Comparison of ENCODE assay signal across 15 cellular contexts in genomic region chr1:3126756-3127718, GRCh38. TPM values are rescaled to one million over a fixed set of nuclear protein-coding genes. Genes with fewer than 3 reads are reported as not detected.
DNase-seq lines count a peak whose midpoint lies in the region; ATAC-seq and TF ChIP-seq lines count a peak whose summit lies in the region.
"Had no signal": no experiment of that assay in that cellular context is flagged by ENCODE, and none has a peak within 500 bp of the region (broad histone marks: within the 10 kb centered on the region; RNA-seq: fewer than 3 reads in every experiment).

No MANE protein-coding gene starts in this region.

- no peak for TF ChIP-seq POLR2A in gastrocnemius medialis (IDR thresholded peaks at IDR 0.05)

- H3K4me3 ChIP-seq in skeletal muscle tissue (ENCODE audit: low read length in 3 of 3) (peak overlapping the region in 1 of 3 donors; percentile 15), gastrocnemius medialis (no peak overlapping the region)
- H3K4me3 ChIP-seq: Peyer's patch, right lobe of liver had no signal

- peak overlapping the region in 2 of 3 donors; percentile 54 to 60 for H3K9ac ChIP-seq in skeletal muscle tissue (ENCODE audit: low read depth in 1 of 3, low read length in 3 of 3)

- H3K36me3 ChIP-seq in skeletal muscle tissue (ENCODE audit: control insufficient read depth in 3 of 3, insufficient read depth in 3 of 3, low read length in 3 of 3) (no peaks in the 10 kb centered on the region), gastrocnemius medialis (no peaks in the 10 kb centered on the region)
- H3K36me3 ChIP-seq: brain microvascular endothelial cell, Peyer's patch, right lobe of liver had no signal

- peaks cover 17 to 32% (median 31%) of the 10 kb centered on the region in 3 donors for H3K4me1 ChIP-seq in skeletal muscle tissue (ENCODE audit: control insufficient read depth in 3 of 3, insufficient read depth in 3 of 3, low read length in 3 of 3)
- peaks cover 8 to 17% of the 10 kb centered on the region in 2 donors for H3K4me1 ChIP-seq in gastrocnemius medialis

- DNase-seq in Daoy (ENCODE audit: low read depth) (peak; percentile 51), left kidney (ENCODE audit: low read depth, low spot score) (peak; percentile 50), NCI-H226 (no peak), NCI-H1694 treated with DMSO at 0.1 percent for 48 hours (lab: John Stamatoyannopoulos, UW) (no peak), gastrocnemius medialis (no peak), glomerular visceral epithelial cell (ENCODE audit: extremely low spot score) (no peak)
- DNase-seq: activated CD4-positive, alpha-beta T cell treated with anti-CD3 and anti-CD28 coated beads, Interleukin-2, amount 10 ng/mL, durations not matched to agents 7 days and 5 days; brain microvascular endothelial cell; Peyer's patch; right lobe of liver; T-helper 1 cell; trophoblast cell had no signal

- in situ Hi-C loops in gastrocnemius medialis (cut with MboI; ENCODE audit: low sequenced_read_pairs in 4 of 4) = no loop called here

- ATAC-seq in gastrocnemius medialis = no peak
- ATAC-seq: activated T-helper 17 cell treated with anti-CD3 and anti-CD28 coated beads, Interleukin-2, amount 50 U/mL, for 72 hours had no signal

- H3K9me3 ChIP-seq in skeletal muscle tissue (ENCODE audit: control insufficient read depth in 3 of 3, low read length in 3 of 3) (no peaks in the 10 kb centered on the region), gastrocnemius medialis (no peaks in the 10 kb centered on the region)
- H3K9me3 ChIP-seq: Peyer's patch, right lobe of liver had no signal

- intact Hi-C loops in gastrocnemius medialis (cut with DNase I; ENCODE audit: low total_unique reads) = no loop called here

- no peak for TF ChIP-seq CTCF in gastrocnemius medialis (IDR thresholded peaks at IDR 0.05 in 4 of 5, conservative IDR thresholded peaks at IDR 0.05 in 1 of 5)

- H3K27me3 ChIP-seq in skeletal muscle tissue (ENCODE audit: control insufficient read depth in 3 of 3, insufficient read depth in 3 of 3, low read length in 3 of 3) (peaks cover 0 to 4% (median 0%) of the 10 kb centered on the region in 3 donors), gastrocnemius medialis (no peaks in the 10 kb centered on the region)
- H3K27me3 ChIP-seq: brain microvascular endothelial cell, Peyer's patch, right lobe of liver had no signal

- H3K27ac ChIP-seq in cingulate gyrus (ENCODE audit: low read depth, low read length) = peak overlapping the region; percentile 7
- no peak overlapping the region for H3K27ac ChIP-seq in skeletal muscle tissue (ENCODE audit: low read depth, low read length)
- H3K27ac ChIP-seq in gastrocnemius medialis = peak overlapping the region in 1 of 4 donors; percentile 13
- H3K27ac ChIP-seq: brain microvascular endothelial cell, right lobe of liver had no signal

RNA-seq across cellular contexts. Expression of gene PRDM16, which starts 58.0 kb away (rescaled TPM):
- total RNA-seq in Daoy (2014; rRNA removed; shearing (Covaris generic)) = 0.91 and 3.1 TPM in 2 replicates
- 4.7 TPM for total RNA-seq in skeletal muscle tissue
- under 1 TPM; 0.03 to 0.19 (median 0.17) TPM for total RNA-seq in gastrocnemius medialis
- total RNA-seq: activated T-helper 17 cell treated with anti-CD3 and anti-CD28 coated beads, Interleukin-2, amount 50 U/mL, for 72 hours had no signal

Comparison
In these comparisons a context has a peak if more than half of its experiments do, and no peak if none do; other contexts are left out.
1. DNase-seq: peak in Daoy (single experiment) and left kidney (single experiment); none in NCI-H226 (single experiment), NCI-H1694 treated with DMSO at 0.1 percent for 48 hours (single experiment), gastrocnemius medialis (0 of 2) and glomerular visceral epithelial cell (single experiment).